Comparison of ENCODE assay signal across 18 cellular contexts in genomic region chr9:28678097-28678496, GRCh38.
A peak's percentile ranks its signal among the peaks of the same experiment; 100 is the strongest.
DNase-seq lines count a peak whose midpoint lies in the region; ATAC-seq, FAIRE-seq and TF ChIP-seq lines count a peak whose summit lies in the region.
"Had no signal": no experiment of that assay in that cellular context is flagged by ENCODE, and none has a peak within 500 bp of the region (broad histone marks: within the 10 kb centered on the region; RNA-seq: fewer than 3 reads in every experiment).

No MANE protein-coding gene starts in this region.

- H2BK15ac ChIP-seq in neuronal stem cell (ENCODE audit: low read length): no peak overlapping the region

- H2BK12ac ChIP-seq in neuronal stem cell (ENCODE audit: low read length): no peak overlapping the region

- H3K14ac ChIP-seq in neuronal stem cell (ENCODE audit: low read length): no peak overlapping the region

- H3K4me1 ChIP-seq in smooth muscle cell (ENCODE audit: low read depth) (no peaks in the 10 kb centered on the region), neuronal stem cell (ENCODE audit: control insufficient read depth in 2 of 2, insufficient read depth in 1 of 2, low read depth in 1 of 2, low read length in 2 of 2) (no peaks in the 10 kb centered on the region)
- H3K4me1 ChIP-seq in effector memory CD4-positive, alpha-beta T cell (ENCODE audit: control insufficient read depth, insufficient read depth, low read length, poor library complexity, severe bottlenecking): no peaks in the 10 kb centered on the region
- H3K4me1 ChIP-seq: BLaER1 treated with 17β-estradiol and CSF1 and Interleukin-3, amounts not matched to agents 10 nM and 100 nM had no signal

- no peak overlapping the region for H3K4ac ChIP-seq in neuronal stem cell (ENCODE audit: low read length)

- H4K20me1 ChIP-seq in smooth muscle cell (ENCODE audit: low read depth): no peaks in the 10 kb centered on the region
- H4K20me1 ChIP-seq: BLaER1 treated with 17β-estradiol and CSF1 and Interleukin-3, amounts not matched to agents 10 nM and 100 nM had no signal

- H2AFZ ChIP-seq in smooth muscle cell (ENCODE audit: low read depth) (peak overlapping the region; percentile 26), neuronal stem cell (ENCODE audit: low read length) (no peak overlapping the region)

- H3K36me3 ChIP-seq in bronchial epithelial cell (ENCODE audit: control insufficient read depth, insufficient read depth, low read length) (no peaks in the 10 kb centered on the region), smooth muscle cell (ENCODE audit: low read depth) (no peaks in the 10 kb centered on the region), neuronal stem cell (replicated peaks in 1 of 2; ENCODE audit: control insufficient read depth in 2 of 2, insufficient read depth in 2 of 2, low read length in 2 of 2) (no peaks in the 10 kb centered on the region)
- H3K36me3 ChIP-seq in effector memory CD4-positive, alpha-beta T cell (ENCODE audit: control insufficient read depth, insufficient read depth, low read length): no peaks in the 10 kb centered on the region
- H3K36me3 ChIP-seq: BLaER1 treated with 17β-estradiol and CSF1 and Interleukin-3, amounts not matched to agents 10 nM and 100 nM had no signal

- H3K27ac ChIP-seq in smooth muscle cell (ENCODE audit: low read depth) (no peak overlapping the region), neuronal stem cell (replicated peaks; ENCODE audit: low read length) (no peak overlapping the region)
- H3K27ac ChIP-seq in effector memory CD4-positive, alpha-beta T cell (ENCODE audit: insufficient read depth, low read length, poor library complexity, severe bottlenecking): no peak overlapping the region
- H3K27ac ChIP-seq: BLaER1 treated with 17β-estradiol and CSF1 and Interleukin-3, amounts not matched to agents 10 nM and 100 nM; SK-N-MC had no signal

- H3K79me1 ChIP-seq in neuronal stem cell (ENCODE audit: low read depth, low read length): no peaks in the 10 kb centered on the region

- no peaks in the 10 kb centered on the region for H3K9me3 ChIP-seq in smooth muscle cell (replicated peaks; ENCODE audit: low read depth)
- no peaks in the 10 kb centered on the region for H3K9me3 ChIP-seq in effector memory CD4-positive, alpha-beta T cell (ENCODE audit: control insufficient read depth, low read length)
- H3K9me3 ChIP-seq in neuronal stem cell (replicated peaks in 1 of 2; ENCODE audit: control insufficient read depth in 2 of 2, insufficient read depth in 1 of 2, low read depth in 1 of 2, low read length in 2 of 2): no peaks in the 10 kb centered on the region
- H3K9me3 ChIP-seq: BLaER1 treated with 17β-estradiol and CSF1 and Interleukin-3, amounts not matched to agents 10 nM and 100 nM had no signal

- no peak overlapping the region for H3K18ac ChIP-seq in neuronal stem cell (ENCODE audit: low read length)

- H3K27ac Mint-ChIP-seq in activated naive CD4-positive, alpha-beta T cell treated with anti-CD3 and anti-CD28 coated beads, Interleukin-2, amount 50 U/mL, for 72 hours: no peak overlapping the region
- H3K27ac Mint-ChIP-seq: CD8-positive, alpha-beta memory T cell had no signal

- H3K4me2 ChIP-seq in smooth muscle cell: no peak overlapping the region
- H3K4me2 ChIP-seq in neuronal stem cell (ENCODE audit: insufficient read depth, low read length, poor library complexity, severe bottlenecking): no peak overlapping the region
- H3K4me2 ChIP-seq: BLaER1 treated with 17β-estradiol and CSF1 and Interleukin-3, amounts not matched to agents 10 nM and 100 nM had no signal

- peaks cover 8 to 9% of the 10 kb centered on the region in 2 donors for H3K9me3 Mint-ChIP-seq in activated naive CD4-positive, alpha-beta T cell treated with anti-CD3 and anti-CD28 coated beads, Interleukin-2, amount 50 U/mL, for 72 hours

- no peak overlapping the region for H2AK5ac ChIP-seq in neuronal stem cell (ENCODE audit: low read depth, low read length)

- H3K23ac ChIP-seq in neuronal stem cell (ENCODE audit: low read depth, low read length, poor library complexity): no peak overlapping the region

- TF ChIP-seq CTCF in bronchial epithelial cell (IDR thresholded peaks at IDR 0.05; ENCODE audit: insufficient read depth, low read length, severe bottlenecking): no peak
- no peak for TF ChIP-seq CTCF in smooth muscle cell (IDR thresholded peaks at IDR 0.05; ENCODE audit: borderline replicate concordance, insufficient read depth, poor library complexity, severe bottlenecking)

- H3K27me3 ChIP-seq in bronchial epithelial cell (ENCODE audit: control insufficient read depth, insufficient read depth, low read length) (no peaks in the 10 kb centered on the region), smooth muscle cell (ENCODE audit: low read depth) (no peaks in the 10 kb centered on the region), neuronal stem cell (ENCODE audit: control insufficient read depth in 3 of 3, insufficient read depth in 3 of 3, low read depth in 1 of 3, low read length in 3 of 3) (no peaks in the 10 kb centered on the region)
- no peaks in the 10 kb centered on the region for H3K27me3 ChIP-seq in effector memory CD4-positive, alpha-beta T cell (replicated peaks; ENCODE audit: control insufficient read depth, insufficient read depth, low read length, poor library complexity, severe bottlenecking)
- H3K27me3 ChIP-seq: BLaER1 treated with 17β-estradiol and CSF1 and Interleukin-3, amounts not matched to agents 10 nM and 100 nM had no signal

- 100% methylated on average over 2 of the region's 2 CpGs for WGBS in smooth muscle cell (ENCODE audit: low lambda C conversion rate)
- no CpG with 5 or more reads among the region's 2 CpGs for WGBS in neuronal stem cell (ENCODE audit: extremely low coverage in 2 of 2, insufficient read length in 2 of 2, insufficient replicate concordance in 1 of 2), 2 donors

- no peak overlapping the region for H2BK120ac ChIP-seq in neuronal stem cell (ENCODE audit: low read depth, low read length)

- no peak overlapping the region for H4K91ac ChIP-seq in neuronal stem cell (ENCODE audit: low read depth, low read length, poor library complexity)

- DNase-seq in NCI-H82 (lab: John Stamatoyannopoulos, UW) (peak; percentile 2), NCI-H82 treated with DMSO at 0.1 percent for 48 hours (lab: John Stamatoyannopoulos, UW; ENCODE audit: unreplicated experiment) (no peak), NCI-H69 (lab: John Stamatoyannopoulos, UW) (peak; percentile 27), bronchial epithelial cell (ENCODE audit: low read depth) (peak; percentile 31), smooth muscle cell (lab: John Stamatoyannopoulos, UW; ENCODE audit: unreplicated experiment) (no peak), neuronal stem cell (ENCODE audit: low spot score) (no peak)
- DNase-seq in activated naive CD4-positive, alpha-beta T cell treated with anti-CD3 and anti-CD28 coated beads, Interleukin-2, amount 50 U/mL, for 72 hours (ENCODE audit: low spot score in 2 of 2): no peak
- DNase-seq in effector memory CD4-positive, alpha-beta T cell: no peak
- DNase-seq: 8988T; CD8-positive, alpha-beta memory T cell; GDM1; MM.1S; NCI-H1092 treated with DMSO at 0.1 percent for 48 hours; NCI-H1694; NCI-H774 had no signal

- no peaks in the 10 kb centered on the region for H3K79me2 ChIP-seq in smooth muscle cell (ENCODE audit: low read depth)

- H3K9ac ChIP-seq in smooth muscle cell (ENCODE audit: low read depth) (no peak overlapping the region), neuronal stem cell (ENCODE audit: low read depth, low read length, poor library complexity) (no peak overlapping the region)
- H3K9ac ChIP-seq: BLaER1 treated with 17β-estradiol and CSF1 and Interleukin-3, amounts not matched to agents 10 nM and 100 nM had no signal

- H3K36me3 Mint-ChIP-seq in activated naive CD4-positive, alpha-beta T cell treated with anti-CD3 and anti-CD28 coated beads, Interleukin-2, amount 50 U/mL, for 72 hours: no peaks in the 10 kb centered on the region
- H3K36me3 Mint-ChIP-seq: CD8-positive, alpha-beta memory T cell had no signal

- no peak overlapping the region for H4K8ac ChIP-seq in neuronal stem cell (ENCODE audit: low read depth, low read length)

- peaks cover 3% of the 10 kb centered on the region for H3F3A ChIP-seq in smooth muscle cell (ENCODE audit: low read depth)

- no peak overlapping the region for H2BK5ac ChIP-seq in neuronal stem cell (ENCODE audit: low read length)

- FAIRE-seq in bronchial epithelial cell (lab: Jason Lieb, UNC): no peak
- FAIRE-seq: GM12878 had no signal

- no peak for ATAC-seq in activated naive CD4-positive, alpha-beta T cell treated with anti-CD3 and anti-CD28 coated beads, Interleukin-2, amount 50 U/mL, for 72 hours
- ATAC-seq: GM12878 had no signal

- H3K4me3 ChIP-seq in bronchial epithelial cell (ENCODE audit: low read depth, low read length) (no peak overlapping the region), smooth muscle cell (no peak overlapping the region), neuronal stem cell (ENCODE audit: low read length in 2 of 2) (no peak overlapping the region)
- H3K4me3 ChIP-seq in effector memory CD4-positive, alpha-beta T cell (ENCODE audit: insufficient read depth, low read depth, low read length, poor library complexity, severe bottlenecking): no peak overlapping the region
- H3K4me3 ChIP-seq: BLaER1 treated with 17β-estradiol and CSF1 and Interleukin-3, amounts not matched to agents 10 nM and 100 nM; GM12878; SK-N-MC had no signal

Comparison
In these comparisons a context has a peak if more than half of its experiments do, and no peak if none do; other contexts are left out.
1. DNase-seq: peak in NCI-H82 (single experiment), NCI-H69 (single experiment) and bronchial epithelial cell (single experiment); none in NCI-H82 treated with DMSO at 0.1 percent for 48 hours (single experiment), smooth muscle cell (single experiment), activated naive CD4-positive, alpha-beta T cell treated with anti-CD3 and anti-CD28 coated beads, Interleukin-2, amount 50 U/mL, for 72 hours (0 of 2), effector memory CD4-positive, alpha-beta T cell (0 of 3) and neuronal stem cell (single experiment).